In genomic region chr19:43532962-43533545, GRCh38 we compare ENCODE assay signal across 1 cellular context.
A peak's percentile ranks its signal among the peaks of the same experiment; 100 is the strongest.
TF ChIP-seq lines count a peak whose summit lies in the region.

A gene with protein sequence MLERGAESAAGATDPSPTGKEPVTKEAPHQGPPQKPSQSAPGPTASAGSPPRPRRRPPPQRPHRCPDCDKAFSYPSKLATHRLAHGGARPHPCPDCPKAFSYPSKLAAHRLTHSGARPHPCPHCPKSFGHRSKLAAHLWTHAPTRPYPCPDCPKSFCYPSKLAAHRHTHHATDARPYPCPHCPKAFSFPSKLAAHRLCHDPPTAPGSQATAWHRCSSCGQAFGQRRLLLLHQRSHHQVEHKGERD (plus strand): TSS chr19:43533188. CDS start chr19:43534423, 1,235 bp downstream.

TF ChIP-seq in HEK293, 187 proteins besides CTCF, POLR2A, EP300 and RAD21 (continued from another document):
- no peak for TF ChIP-seq PRDM6 (tag by site-specific recombination; IDR thresholded peaks at IDR 0.05)
- TF ChIP-seq IKZF3 (tag by site-specific recombination; IDR thresholded peaks at IDR 0.05), result 0 out of 2 replicates have a peak, but pooled peaks have one; percentile 36
- peak; percentile 52 for TF ChIP-seq ZXDB (tag by site-specific recombination; IDR thresholded peaks at IDR 0.05)
- TF ChIP-seq SP2 (tag by site-specific recombination; IDR thresholded peaks at IDR 0.05), result peak; percentile 89
- TF ChIP-seq, protein P1, sequence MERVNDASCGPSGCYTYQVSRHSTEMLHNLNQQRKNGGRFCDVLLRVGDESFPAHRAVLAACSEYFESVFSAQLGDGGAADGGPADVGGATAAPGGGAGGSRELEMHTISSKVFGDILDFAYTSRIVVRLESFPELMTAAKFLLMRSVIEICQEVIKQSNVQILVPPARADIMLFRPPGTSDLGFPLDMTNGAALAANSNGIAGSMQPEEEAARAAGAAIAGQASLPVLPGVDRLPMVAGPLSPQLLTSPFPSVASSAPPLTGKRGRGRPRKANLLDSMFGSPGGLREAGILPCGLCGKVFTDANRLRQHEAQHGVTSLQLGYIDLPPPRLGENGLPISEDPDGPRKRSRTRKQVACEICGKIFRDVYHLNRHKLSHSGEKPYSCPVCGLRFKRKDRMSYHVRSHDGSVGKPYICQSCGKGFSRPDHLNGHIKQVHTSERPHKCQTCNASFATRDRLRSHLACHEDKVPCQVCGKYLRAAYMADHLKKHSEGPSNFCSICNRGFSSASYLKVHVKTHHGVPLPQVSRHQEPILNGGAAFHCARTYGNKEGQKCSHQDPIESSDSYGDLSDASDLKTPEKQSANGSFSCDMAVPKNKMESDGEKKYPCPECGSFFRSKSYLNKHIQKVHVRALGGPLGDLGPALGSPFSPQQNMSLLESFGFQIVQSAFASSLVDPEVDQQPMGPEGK (tag by site-specific recombination; IDR thresholded peaks at IDR 0.05), result peak; percentile 92
- TF ChIP-seq, protein P2, sequence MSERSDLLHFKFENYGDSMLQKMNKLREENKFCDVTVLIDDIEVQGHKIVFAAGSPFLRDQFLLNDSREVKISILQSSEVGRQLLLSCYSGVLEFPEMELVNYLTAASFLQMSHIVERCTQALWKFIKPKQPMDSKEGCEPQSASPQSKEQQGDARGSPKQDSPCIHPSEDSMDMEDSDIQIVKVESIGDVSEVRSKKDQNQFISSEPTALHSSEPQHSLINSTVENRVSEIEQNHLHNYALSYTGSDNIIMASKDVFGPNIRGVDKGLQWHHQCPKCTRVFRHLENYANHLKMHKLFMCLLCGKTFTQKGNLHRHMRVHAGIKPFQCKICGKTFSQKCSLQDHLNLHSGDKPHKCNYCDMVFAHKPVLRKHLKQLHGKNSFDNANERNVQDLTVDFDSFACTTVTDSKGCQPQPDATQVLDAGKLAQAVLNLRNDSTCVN (tag by site-specific recombination; optimal IDR thresholded peaks at IDR 0.05), result peak; percentile 92
- TF ChIP-seq, protein P3, sequence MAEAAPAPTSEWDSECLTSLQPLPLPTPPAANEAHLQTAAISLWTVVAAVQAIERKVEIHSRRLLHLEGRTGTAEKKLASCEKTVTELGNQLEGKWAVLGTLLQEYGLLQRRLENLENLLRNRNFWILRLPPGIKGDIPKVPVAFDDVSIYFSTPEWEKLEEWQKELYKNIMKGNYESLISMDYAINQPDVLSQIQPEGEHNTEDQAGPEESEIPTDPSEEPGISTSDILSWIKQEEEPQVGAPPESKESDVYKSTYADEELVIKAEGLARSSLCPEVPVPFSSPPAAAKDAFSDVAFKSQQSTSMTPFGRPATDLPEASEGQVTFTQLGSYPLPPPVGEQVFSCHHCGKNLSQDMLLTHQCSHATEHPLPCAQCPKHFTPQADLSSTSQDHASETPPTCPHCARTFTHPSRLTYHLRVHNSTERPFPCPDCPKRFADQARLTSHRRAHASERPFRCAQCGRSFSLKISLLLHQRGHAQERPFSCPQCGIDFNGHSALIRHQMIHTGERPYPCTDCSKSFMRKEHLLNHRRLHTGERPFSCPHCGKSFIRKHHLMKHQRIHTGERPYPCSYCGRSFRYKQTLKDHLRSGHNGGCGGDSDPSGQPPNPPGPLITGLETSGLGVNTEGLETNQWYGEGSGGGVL (tag by site-specific recombination; IDR thresholded peaks at IDR 0.05), result peak; percentile 57
- no peak for TF ChIP-seq ZNF558 (tag by site-specific recombination; IDR thresholded peaks at IDR 0.05)
